ENCODE assay signal across 17 cellular contexts in the genomic region with DNA sequence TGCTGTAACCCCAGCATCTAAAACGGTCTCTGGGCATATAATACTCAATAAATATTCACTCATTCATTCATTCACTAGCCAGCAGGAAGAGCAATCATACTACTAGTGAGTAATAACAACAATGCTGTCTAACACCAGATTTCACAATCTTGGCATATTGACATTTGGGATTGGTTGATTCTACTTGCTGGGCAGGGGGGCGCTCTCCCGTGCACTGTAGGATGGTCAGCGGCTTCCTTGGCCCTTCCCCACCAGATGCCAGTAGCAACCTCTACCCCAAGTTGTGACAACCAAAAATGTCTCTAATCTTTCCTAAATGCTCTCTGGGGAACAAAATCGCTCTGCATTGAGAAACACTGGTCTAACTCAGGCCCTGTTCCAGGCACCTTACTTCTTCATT. TPM values are rescaled to one million over a fixed set of nuclear protein-coding genes. Genes with fewer than 3 reads are reported as not detected.
"Had no signal": no experiment of that assay in that cellular context is flagged by ENCODE, and none has a peak within 500 bp of the region (broad histone marks: within the 10 kb centered on the region; RNA-seq: fewer than 3 reads in every experiment).

No MANE protein-coding gene starts in this region.

- FAIRE-seq: islet of Langerhans had no signal

- H3K4me3 ChIP-seq: mucosa of descending colon, thoracic aorta had no signal

- H3K27ac ChIP-seq: epithelial cell of prostate, foreskin keratinocyte, neutrophil, thoracic aorta had no signal

- H3K36me3 ChIP-seq: neutrophil, thoracic aorta had no signal

- DNase-seq: activated effector memory CD4-positive, alpha-beta T cell treated with Interleukin-2 at 50 U/mL for 16 hours; activated T-cell treated with anti-CD3 and anti-CD28 coated beads, Interleukin-2, amount 50 U/mL, for 1 hour; anterior cingulate cortex; foreskin keratinocyte; head of caudate nucleus; mucosa of descending colon; naive thymus-derived CD8-positive, alpha-beta T cell; stimulated activated CD4-positive, alpha-beta T cell treated with anti-CD3 and anti-CD28 coated beads, Interleukin-4, amount 100 ng/mL, for 24 hours; stimulated activated naive CD8-positive, alpha-beta T cell treated with anti-CD3 and anti-CD28 coated beads, Interleukin-15, amount 100 ng/mL, for 72 hours had no signal

- H3K4me1 ChIP-seq: foreskin keratinocyte had no signal

- H3K9me3 ChIP-seq: neutrophil had no signal

- ATAC-seq: activated CD4-positive, CD25-positive, alpha-beta regulatory T cell treated with anti-CD3 and anti-CD28 coated beads, Interleukin-2, amount 50 U/mL, for 24 hours; activated naive CD4-positive, alpha-beta T cell treated with anti-CD3 and anti-CD28 coated beads, Interleukin-2, amount 50 U/mL, for 72 hours; foreskin keratinocyte; left lobe of liver; mucosa of descending colon; naive thymus-derived CD8-positive, alpha-beta T cell; stimulated activated naive CD8-positive, alpha-beta T cell treated with anti-CD3 and anti-CD28 coated beads, Interleukin-15, amount 100 ng/mL, for 72 hours had no signal

RNA-seq across cellular contexts. Expression of a gene that starts 20.7 kb away (rescaled TPM):
- total RNA-seq: activated naive CD4-positive, alpha-beta T cell treated with anti-CD3 and anti-CD28 coated beads, Interleukin-2, amount 50 U/mL, for 72 hours; foreskin keratinocyte; naive thymus-derived CD8-positive, alpha-beta T cell; T-helper 2 cell treated with Interferon-gamma antibody and Interleukin-4, amounts not matched to agents 100 ng/mL and 5 ng/mL, for 36 hours had no signal
- polyA plus RNA-seq: foreskin keratinocyte; naive thymus-derived CD8-positive, alpha-beta T cell had no signal

RNA-seq across cellular contexts. Expression of a gene that starts 52.9 kb away (rescaled TPM):
- total RNA-seq: activated naive CD4-positive, alpha-beta T cell treated with anti-CD3 and anti-CD28 coated beads, Interleukin-2, amount 50 U/mL, for 72 hours; naive thymus-derived CD8-positive, alpha-beta T cell; T-helper 2 cell treated with Interferon-gamma antibody and Interleukin-4, amounts not matched to agents 100 ng/mL and 5 ng/mL, for 36 hours had no signal
- polyA plus RNA-seq: naive thymus-derived CD8-positive, alpha-beta T cell had no signal
